Comparison of ENCODE assay signal across 8 cellular contexts in genomic region chr2:231709981-231710750, GRCh38. TPM values are rescaled to one million over a fixed set of nuclear protein-coding genes. Genes with fewer than 3 reads are reported as not detected.
A peak's percentile ranks its signal among the peaks of the same experiment; 100 is the strongest.
DNase-seq lines count a peak whose midpoint lies in the region; ATAC-seq, FAIRE-seq and TF ChIP-seq lines count a peak whose summit lies in the region.

No MANE protein-coding gene starts in this region.

- peak overlapping the region; percentile 92 for H3K4me3 ChIP-seq in BJ (ENCODE audit: low read depth, low read length)
- peak overlapping the region; percentile 67 for H3K4me3 ChIP-seq in cardiac muscle cell
- H3K4me3 ChIP-seq in pancreas, result peak overlapping the region; percentile 88 to 100 (median 96)
- H3K4me3 ChIP-seq in thymus (ENCODE audit: low read length), result peak overlapping the region; percentile 99

- CTCF ChIA-PET in BJ (lab: Yijun Ruan, JAX), result interaction anchor here (0.6 to 4.3 kb wide), 17 partner anchors 14 to 910 kb away, joined by 3 to 90 read pairs (median 4); partner anchors contain the start of gene NCL

- H3K27me3 ChIP-seq in BJ (ENCODE audit: control insufficient read depth, insufficient read depth, low read length) (no peaks in the 10 kb centered on the region), cardiac muscle cell (no peaks in the 10 kb centered on the region), pancreas (no peaks in the 10 kb centered on the region), thymus (ENCODE audit: control insufficient read depth, insufficient read depth) (no peaks in the 10 kb centered on the region)

- peak; percentile 90 for TF ChIP-seq POLR2A in GM19099 (IDR thresholded peaks at IDR 0.05; ENCODE audit: extremely low read depth, insufficient read length, low read depth)

- POLR2A ChIA-PET in BJ (lab: Charles Lee), result interaction anchor here (0.6 to 1.3 kb wide), 2 partner anchors 26 to 37 kb away, joined by 3 to 15 read pairs; no protein-coding TSS in a partner anchor
- POLR2A ChIA-PET in activated naive CD8-positive, alpha-beta T cell treated with anti-CD3 and anti-CD28 coated beads, Interleukin-2, amount 10 ng/mL, durations not matched to agents 7 days and 5 days (lab: Charles Lee), result interaction anchor here (0.6 to 4.4 kb wide), 13 partner anchors 16 to 318 kb away, joined by 3 to 92 read pairs (median 4); partner anchors contain the start of gene NCL

- H3K27me3 Mint-ChIP-seq in IgD-negative memory B cell, result peaks cover 6% of the 10 kb centered on the region
- no peaks in the 10 kb centered on the region for H3K27me3 Mint-ChIP-seq in activated naive CD8-positive, alpha-beta T cell treated with anti-CD3 and anti-CD28 coated beads, Interleukin-2, amount 10 ng/mL, durations not matched to agents 7 days and 5 days

- H3K4me1 ChIP-seq in cardiac muscle cell (ENCODE audit: low read depth) (peaks cover 4% of the 10 kb centered on the region), pancreas (peaks cover 8 to 20% (median 11%) of the 10 kb centered on the region in 3 donors), thymus (ENCODE audit: control insufficient read depth, insufficient read depth, low read length) (peaks cover 19% of the 10 kb centered on the region)

- intact Hi-C loops in pancreas (cut with DNase I), result no loop called here

- peak overlapping the region; percentile 93 to 100 (median 98) for H3K4me3 Mint-ChIP-seq in IgD-negative memory B cell
- H3K4me3 Mint-ChIP-seq in activated naive CD8-positive, alpha-beta T cell treated with anti-CD3 and anti-CD28 coated beads, Interleukin-2, amount 10 ng/mL, durations not matched to agents 7 days and 5 days, result peak overlapping the region; percentile 95

- no peak for FAIRE-seq in pancreas (lab: Jason Lieb, UNC)

- TF ChIP-seq CTCF in BJ (IDR thresholded peaks at IDR 0.05; ENCODE audit: insufficient read depth, low read depth, low read length) (peak; percentile 31; the same call in 1 of the 2 replicates), cardiac muscle cell (IDR thresholded peaks at IDR 0.05; ENCODE audit: low read depth, low read length) (peak; percentile 54), pancreas (IDR thresholded peaks at IDR 0.05) (peak; percentile 43 to 84 (median 78))

- peaks cover 10% of the 10 kb centered on the region for H3K36me3 ChIP-seq in BJ (ENCODE audit: control insufficient read depth, insufficient read depth, low read length)
- H3K36me3 ChIP-seq in cardiac muscle cell, result peaks cover 21% of the 10 kb centered on the region
- peaks cover 6 to 17% (median 10%) of the 10 kb centered on the region in 3 donors for H3K36me3 ChIP-seq in pancreas
- H3K36me3 ChIP-seq in thymus (ENCODE audit: control insufficient read depth, insufficient read depth), result peaks cover 29% of the 10 kb centered on the region

- no peaks in the 10 kb centered on the region for H3K9me3 ChIP-seq in cardiac muscle cell (ENCODE audit: low read depth)
- no peaks in the 10 kb centered on the region for H3K9me3 ChIP-seq in pancreas
- no peaks in the 10 kb centered on the region for H3K9me3 ChIP-seq in thymus (ENCODE audit: control insufficient read depth)

- H3K27ac ChIP-seq in cardiac muscle cell (peak overlapping the region; percentile 94), pancreas (peak overlapping the region; percentile 96 to 100 (median 98)), thymus (ENCODE audit: low read depth) (peak overlapping the region; percentile 99)

- DNase-seq in BJ (ENCODE audit: low read depth) (no peak), cardiac muscle cell (ENCODE audit: low read depth in 1 of 2, low spot score in 1 of 2) (peak; percentile 89 to 92), pancreas (peak; percentile 78 to 99 (median 92))
- DNase-seq in activated naive CD8-positive, alpha-beta T cell treated with anti-CD3 and anti-CD28 coated beads, Interleukin-2, amount 10 ng/mL, durations not matched to agents 7 days and 5 days, result peak; percentile 99

- H3K4me1 Mint-ChIP-seq in IgD-negative memory B cell, result peaks cover 28 to 44% (median 29%) of the 10 kb centered on the region in 3 donors
- H3K4me1 Mint-ChIP-seq in activated naive CD8-positive, alpha-beta T cell treated with anti-CD3 and anti-CD28 coated beads, Interleukin-2, amount 10 ng/mL, durations not matched to agents 7 days and 5 days, result peaks cover 31% of the 10 kb centered on the region

- WGBS in pancreas, 2 donors, result 0% methylated on average over 73 to 100 of the region's 100 CpGs
- under 1% methylated on average over 100 of the region's 100 CpGs for whole genome bisulfite sequencing in thymus

- ATAC-seq in SK-N-SH treated with all-trans-retinoic acid at 6 μM for 48 hours, result peak; percentile 8
- ATAC-seq in activated naive CD8-positive, alpha-beta T cell treated with anti-CD3 and anti-CD28 coated beads, Interleukin-2, amount 10 ng/mL, durations not matched to agents 7 days and 5 days (ENCODE audit: low read depth), result peak; percentile 28
- peak; percentile 27 to 42 (median 32) for ATAC-seq in pancreas

- H3K36me3 Mint-ChIP-seq in IgD-negative memory B cell, result peaks cover 14% of the 10 kb centered on the region
- peaks cover 24% of the 10 kb centered on the region for H3K36me3 Mint-ChIP-seq in activated naive CD8-positive, alpha-beta T cell treated with anti-CD3 and anti-CD28 coated beads, Interleukin-2, amount 10 ng/mL, durations not matched to agents 7 days and 5 days

- peak overlapping the region; percentile 98 to 100 (median 100) for H3K27ac Mint-ChIP-seq in IgD-negative memory B cell
- H3K27ac Mint-ChIP-seq in activated naive CD8-positive, alpha-beta T cell treated with anti-CD3 and anti-CD28 coated beads, Interleukin-2, amount 10 ng/mL, durations not matched to agents 7 days and 5 days, result peak overlapping the region; percentile 93

- H3K9me3 Mint-ChIP-seq in IgD-negative memory B cell, result peaks cover 0 to 1% (median 0%) of the 10 kb centered on the region in 3 donors
- H3K9me3 Mint-ChIP-seq in activated naive CD8-positive, alpha-beta T cell treated with anti-CD3 and anti-CD28 coated beads, Interleukin-2, amount 10 ng/mL, durations not matched to agents 7 days and 5 days, result no peaks in the 10 kb centered on the region

TF ChIP-seq in SK-N-SH treated with all-trans-retinoic acid at 6 μM for 48 hours, 23 proteins besides CTCF, POLR2A, EP300 and RAD21:
- TF ChIP-seq OSR1 (CRISPR knock-in tag; IDR thresholded peaks at IDR 0.05) (no peak), ZFP3 (CRISPR knock-in tag; IDR thresholded peaks at IDR 0.05) (peak; percentile 68; the same call in 1 of the 2 replicates), CSDC2 (CRISPR knock-in tag; IDR thresholded peaks at IDR 0.05) (0 out of 2 replicates have a peak, but pooled peaks have one; percentile 66), BACH2 (CRISPR knock-in tag; IDR thresholded peaks at IDR 0.05; ENCODE audit: borderline replicate concordance) (0 out of 2 replicates have a peak, but pooled peaks have one; percentile 27), SNAI2 (CRISPR knock-in tag; IDR thresholded peaks at IDR 0.05) (peak; percentile 83; the same call in 1 of the 2 replicates)

RNA-seq across cellular contexts. Expression of gene PTMA, which starts 1.8 kb away (rescaled TPM):
- polyA plus RNA-seq in BJ (2011; rRNA removed) (363 and 447 TPM in 2 replicates), IgD-negative memory B cell (2,664 TPM), cardiac muscle cell (750 and 774 TPM in 2 replicates), pancreas (100 to 1,000 TPM; 627 to 751 TPM), thymus (2,183 TPM)
- polyA minus RNA-seq in BJ (2011; rRNA and poly(A)+ RNA removed), result 91.3 and 93.2 TPM in 2 replicates
- total RNA-seq in activated naive CD8-positive, alpha-beta T cell treated with anti-CD3 and anti-CD28 coated beads, Interleukin-2, amount 10 ng/mL, durations not matched to agents 7 days and 5 days, result 1,000 to 10,000 TPM; 1,404 to 1,416 TPM
- total RNA-seq in cardiac muscle cell (638 and 737 TPM in 2 replicates), pancreas (100 to 1,000 TPM; 319 to 600 (median 503) TPM)
